Comparison of ENCODE assay signal across 14 cellular contexts in genomic region chr6:147071786-147072185, GRCh38.
"Had no signal": no experiment of that assay in that cellular context is flagged by ENCODE, and none has a peak within 500 bp of the region (broad histone marks: within the 10 kb centered on the region; RNA-seq: fewer than 3 reads in every experiment).

No MANE protein-coding gene starts in this region.

- H3K9me3 ChIP-seq: adrenal gland, gastroesophageal sphincter, pancreas had no signal

- H3K36me3 ChIP-seq: adrenal gland, cardiac muscle cell, gastroesophageal sphincter, neural progenitor cell, pancreas had no signal

- H2AFZ ChIP-seq: neural progenitor cell had no signal

- H3K27me3 ChIP-seq: adrenal gland, cardiac muscle cell, gastroesophageal sphincter, neural progenitor cell, pancreas had no signal

- H3K9ac ChIP-seq: neural progenitor cell had no signal

- H3K4me3 ChIP-seq: adrenal gland, cardiac muscle cell, gastroesophageal sphincter, lung, neural progenitor cell, pancreas had no signal

- H3K4me1 ChIP-seq: adrenal gland, gastroesophageal sphincter, neural progenitor cell had no signal

- DNase-seq: activated CD4-positive, alpha-beta T cell treated with anti-CD3 and anti-CD28 coated beads for 1 hour; activated CD4-positive, alpha-beta T cell treated with anti-CD3 and anti-CD28 coated beads, Interleukin-2, amount 50 U/mL, for 48 hours; activated effector memory CD4-positive, alpha-beta T cell treated with Interleukin-2 at 50 U/mL for 16 hours; adrenal gland; erythroblast; naive B cell; pancreas; stimulated activated CD4-positive, alpha-beta T cell treated with anti-CD3 and anti-CD28 coated beads, Interleukin-12 subunit alpha, Interleukin-12 subunit beta, amount 100 ng/mL, for 4 hours; stimulated activated CD4-positive, alpha-beta T cell treated with anti-CD3 and anti-CD28 coated beads, Interleukin-2, amount 100 ng/mL, for 24 hours had no signal

- H3K27ac ChIP-seq: adrenal gland, cardiac muscle cell, gastroesophageal sphincter, neural progenitor cell, pancreas, VCaP had no signal

- H3K4me2 ChIP-seq: neural progenitor cell had no signal
